Comparison of ENCODE assay signal across 8 cellular contexts in the genomic region with DNA sequence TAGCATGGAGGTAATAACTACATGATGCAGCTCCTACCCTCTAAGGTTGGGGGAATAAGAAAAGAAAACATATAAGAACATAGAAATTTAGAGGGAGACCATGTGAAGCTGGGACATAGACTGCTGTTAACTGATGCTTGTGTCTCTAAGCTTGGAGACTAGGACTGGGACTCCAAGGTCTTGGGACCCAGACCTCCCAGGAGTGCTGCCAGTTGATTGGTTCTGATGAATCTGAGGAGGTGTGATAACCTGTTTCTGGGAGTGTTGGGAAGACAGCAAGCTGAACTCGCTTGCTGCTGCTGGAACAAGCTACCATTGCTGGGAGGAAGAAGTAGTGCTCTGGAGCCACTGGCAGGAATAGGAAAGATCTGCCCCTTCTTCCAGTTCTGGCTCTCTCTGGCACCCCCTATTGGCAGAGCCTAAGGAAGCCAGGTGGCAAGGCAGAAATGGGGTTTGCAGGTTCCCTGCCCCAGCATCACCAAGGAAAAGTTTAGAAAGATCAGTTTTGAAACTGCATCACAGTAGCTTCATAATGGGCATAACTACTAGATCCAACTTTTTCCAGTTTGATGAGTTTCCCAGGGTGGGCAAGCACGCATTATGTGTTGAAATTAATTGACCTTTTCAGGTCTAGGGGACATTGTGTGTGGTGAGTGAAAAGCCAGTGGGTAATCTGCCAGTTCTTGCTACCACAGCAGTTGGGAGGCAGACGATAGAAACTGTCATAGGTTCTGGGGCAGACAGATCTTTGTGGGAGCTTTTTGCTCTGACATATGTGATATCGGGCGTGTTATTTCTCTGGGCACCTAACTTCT.
DNase-seq lines count a peak whose midpoint lies in the region; ATAC-seq and TF ChIP-seq lines count a peak whose summit lies in the region.

No MANE protein-coding gene starts in this region.

- no peak overlapping the region for H3K4me3 ChIP-seq in retinal pigment epithelial cell (ENCODE audit: low read length)

- H3K4me3 Mint-ChIP-seq in effector memory CD8-positive, alpha-beta T cell: no peak overlapping the region

- peak; percentile 62 for ATAC-seq in effector memory CD8-positive, alpha-beta T cell (replicated peaks)
- ATAC-seq in HG03159 (IDR thresholded peaks at IDR 0.05; ENCODE audit: unreplicated experiment) (no peak), GM18502 (IDR thresholded peaks at IDR 0.05; ENCODE audit: poor library complexity, unreplicated experiment) (no peak)

- no peaks in the 10 kb centered on the region for H3K27me3 Mint-ChIP-seq in effector memory CD8-positive, alpha-beta T cell

- DNase-seq in CD1c-positive myeloid dendritic cell (ENCODE audit: extremely low spot score) (peak; percentile 27), HCEC 1CT (peak; percentile 31), SK-N-DZ (ENCODE audit: low spot score) (peak; percentile 21), retinal pigment epithelial cell (ENCODE audit: low read depth) (no peak), cerebellar nuclear complex (lab: John Stamatoyannopoulos, UW) (no peak)
- peak; percentile 25 to 42 (median 31) for DNase-seq in effector memory CD8-positive, alpha-beta T cell

- no peaks in the 10 kb centered on the region for H3K36me3 Mint-ChIP-seq in effector memory CD8-positive, alpha-beta T cell (ENCODE audit: insufficient read depth)

- no peaks in the 10 kb centered on the region for H3K9me3 Mint-ChIP-seq in effector memory CD8-positive, alpha-beta T cell

- peaks cover 27 to 49% of the 10 kb centered on the region in 2 donors for H3K4me1 Mint-ChIP-seq in effector memory CD8-positive, alpha-beta T cell (ENCODE audit: low read depth in 2 of 2)

- H3K27ac Mint-ChIP-seq in effector memory CD8-positive, alpha-beta T cell: peak overlapping the region in 1 of 2 donors; percentile 35

- peak; percentile 69 for TF ChIP-seq CTCF in retinal pigment epithelial cell (conservative IDR thresholded peaks at IDR 0.05; ENCODE audit: low read depth, low read length)

Comparison
In these comparisons a context has a peak if more than half of its experiments do, and no peak if none do; other contexts are left out.
1. DNase-seq: peak in CD1c-positive myeloid dendritic cell (single experiment), HCEC 1CT (single experiment), SK-N-DZ (single experiment) and effector memory CD8-positive, alpha-beta T cell (3 of 3); none in retinal pigment epithelial cell (single experiment) and cerebellar nuclear complex (0 of 2).